ENCODE assay signal across 19 cellular contexts in genomic region chr3:179546814-179547241, GRCh38. TPM values are rescaled to one million over a fixed set of nuclear protein-coding genes. Genes with fewer than 3 reads are reported as not detected.
DNase-seq lines count a peak whose midpoint lies in the region; ATAC-seq and TF ChIP-seq lines count a peak whose summit lies in the region.
"Had no signal": no experiment of that assay in that cellular context is flagged by ENCODE, and none has a peak within 500 bp of the region (broad histone marks: within the 10 kb centered on the region; RNA-seq: fewer than 3 reads in every experiment).

No MANE protein-coding gene starts in this region.

- H2BK120ac ChIP-seq in trophoblast cell (ENCODE audit: insufficient read depth, low read length, poor library complexity), result no peak overlapping the region

- H3K79me2 ChIP-seq in Karpas-422 (ENCODE audit: low read length), result no peaks in the 10 kb centered on the region
- no peaks in the 10 kb centered on the region for H3K79me2 ChIP-seq in trophoblast cell (ENCODE audit: control insufficient read depth, insufficient read depth, low read length, poor library complexity)

- DNase-seq in Karpas-422 (peak; percentile 17), epithelial cell of esophagus (ENCODE audit: low read depth) (peak; percentile 69), trophoblast cell (peak; percentile 55 to 57), NCI-H1105 (lab: John Stamatoyannopoulos, UW) (no peak), HUDEP-2 (lab: John Stamatoyannopoulos, UW; ENCODE audit: unreplicated experiment in 76 of 76) (no peak)
- DNase-seq: AML-193; cerebellar nuclear complex; left colon; NCI-H2107; NCI-H526; SIG-M5; stimulated activated CD4-positive, alpha-beta T cell treated with anti-CD3 and anti-CD28 coated beads, Interleukin-1b, Interleukin-23, amount 100 ng/mL, for 48 hours; stimulated activated naive CD8-positive, alpha-beta T cell treated with anti-CD3 and anti-CD28 coated beads, Interleukin-15, Interleukin-2, amounts not matched to agents 100 U/mL and 50 U/mL, for 24 hours; T-cell had no signal

- no peak overlapping the region for H3K4ac ChIP-seq in trophoblast cell (ENCODE audit: low read depth, low read length)

- H3K4me2 ChIP-seq in Karpas-422 (ENCODE audit: low read depth, low read length, poor library complexity, severe bottlenecking) (no peak overlapping the region), trophoblast cell (ENCODE audit: low read length) (no peak overlapping the region)

- no peaks in the 10 kb centered on the region for H3K9me2 ChIP-seq in Karpas-422 (replicated peaks; ENCODE audit: insufficient read depth, low read length)

- no CpG with 5 or more reads among the region's 2 CpGs for WGBS in trophoblast cell (ENCODE audit: extremely low coverage, insufficient coverage, insufficient read length)

- no peaks in the 10 kb centered on the region for H3K9me3 ChIP-seq in Karpas-422 (ENCODE audit: low read length)
- H3K9me3 ChIP-seq in trophoblast cell (ENCODE audit: insufficient read depth, low read depth, low read length), result no peaks in the 10 kb centered on the region
- H3K9me3 ChIP-seq: gastroesophageal sphincter, tibial nerve had no signal

- no peaks in the 10 kb centered on the region for H3K4me1 ChIP-seq in Karpas-422 (ENCODE audit: low read length)
- H3K4me1 ChIP-seq in trophoblast cell (ENCODE audit: control insufficient read depth in 1 of 2, insufficient read depth in 2 of 2, low read length in 2 of 2), result peaks cover 8% of the 10 kb centered on the region in 2 experiments
- H3K4me1 ChIP-seq: tibial nerve had no signal

- H3K27me3 ChIP-seq in Karpas-422 (ENCODE audit: low read length) (no peaks in the 10 kb centered on the region), trophoblast cell (ENCODE audit: insufficient read depth, low read length) (no peaks in the 10 kb centered on the region)
- H3K27me3 ChIP-seq: gastroesophageal sphincter, tibial nerve had no signal

- H3K36me3 ChIP-seq in Karpas-422 (ENCODE audit: insufficient read depth, low read length), result no peaks in the 10 kb centered on the region
- H3K36me3 ChIP-seq in trophoblast cell (ENCODE audit: control insufficient read depth in 1 of 2, insufficient read depth in 2 of 2, low read length in 2 of 2), result no peaks in the 10 kb centered on the region
- H3K36me3 ChIP-seq: gastroesophageal sphincter, tibial nerve had no signal

- H3K9ac ChIP-seq in Karpas-422 (ENCODE audit: low read length) (no peak overlapping the region), trophoblast cell (ENCODE audit: low read length) (no peak overlapping the region)

- no peak overlapping the region for H4K91ac ChIP-seq in trophoblast cell (ENCODE audit: low read depth, low read length)

- H4K8ac ChIP-seq in trophoblast cell (ENCODE audit: low read depth, low read length), result no peak overlapping the region

- H3K79me1 ChIP-seq in trophoblast cell (ENCODE audit: low read length), result peaks cover 2% of the 10 kb centered on the region

- no peaks in the 10 kb centered on the region for H4K20me1 ChIP-seq in Karpas-422 (ENCODE audit: insufficient read depth, low read depth, low read length)

- no peak overlapping the region for H2BK5ac ChIP-seq in trophoblast cell (ENCODE audit: low read depth, low read length, poor library complexity)

- H3K23ac ChIP-seq in trophoblast cell (ENCODE audit: low read length), result no peak overlapping the region

- no peak overlapping the region for H2AK5ac ChIP-seq in trophoblast cell (ENCODE audit: low read length)

- H3K14ac ChIP-seq in trophoblast cell (ENCODE audit: low read length), result no peak overlapping the region

- ATAC-seq in GM19351 (IDR thresholded peaks at IDR 0.05; ENCODE audit: unreplicated experiment) (peak; percentile 67), HG02970 (IDR thresholded peaks at IDR 0.05; ENCODE audit: low FRiP score, unreplicated experiment) (no peak)
- ATAC-seq: gastroesophageal sphincter; HCT116; left colon; stimulated activated naive CD8-positive, alpha-beta T cell treated with anti-CD3 and anti-CD28 coated beads, Interleukin-15, Interleukin-2, amounts not matched to agents 100 U/mL and 50 U/mL, for 24 hours; T-cell had no signal

- TF ChIP-seq CTCF in epithelial cell of esophagus (IDR thresholded peaks at IDR 0.05; ENCODE audit: insufficient read depth, low read depth, low read length, missing control alignments), result no peak

- H2BK12ac ChIP-seq in trophoblast cell (ENCODE audit: low read length), result no peak overlapping the region

- no peak overlapping the region for H3K18ac ChIP-seq in trophoblast cell (ENCODE audit: low read length)

- no peak overlapping the region for H4K12ac ChIP-seq in trophoblast cell (ENCODE audit: low read depth, low read length)

- H2AFZ ChIP-seq in Karpas-422 (ENCODE audit: low read length), result no peak overlapping the region
- H2AFZ ChIP-seq in trophoblast cell (ENCODE audit: insufficient read depth, low read length, poor library complexity), result no peak overlapping the region

- H3K4me3 ChIP-seq in Karpas-422 (ENCODE audit: low read length) (no peak overlapping the region), epithelial cell of esophagus (ENCODE audit: low read length) (no peak overlapping the region), trophoblast cell (ENCODE audit: low read depth, low read length) (no peak overlapping the region)
- H3K4me3 ChIP-seq: gastroesophageal sphincter, tibial nerve had no signal

- no peak overlapping the region for H3K27ac ChIP-seq in Karpas-422 (ENCODE audit: low read length)
- H3K27ac ChIP-seq in trophoblast cell (ENCODE audit: low read depth, low read length), result peak overlapping the region; percentile 15
- H3K27ac ChIP-seq: gastroesophageal sphincter, tibial nerve had no signal

RNA-seq across cellular contexts. Expression of gene ACTL6A, which starts 15.9 kb away (rescaled TPM):
- 50.9 and 68.6 TPM in 2 replicates for total RNA-seq in Karpas-422 (2014; rRNA removed; shearing (Covaris generic); ENCODE audit: low replicate concordance)
- 40.2 and 41.9 TPM in 2 replicates for polyA plus RNA-seq in trophoblast cell (2013)

RNA-seq across cellular contexts. Expression of gene MRPL47, which starts 57.6 kb away (rescaled TPM):
- total RNA-seq in Karpas-422 (2014; rRNA removed; shearing (Covaris generic); ENCODE audit: low replicate concordance), result 37.3 and 56.1 TPM in 2 replicates
- 66.3 and 70.0 TPM in 2 replicates for polyA plus RNA-seq in trophoblast cell (2013)

RNA-seq across cellular contexts. Expression of gene NDUFB5, which starts 57.8 kb away (rescaled TPM):
- total RNA-seq in Karpas-422 (2014; rRNA removed; shearing (Covaris generic); ENCODE audit: low replicate concordance), result 132 and 137 TPM in 2 replicates
- 78.3 and 80.5 TPM in 2 replicates for polyA plus RNA-seq in trophoblast cell (2013)

Comparison
In these comparisons a context has a peak if more than half of its experiments do, and no peak if none do; other contexts are left out.
1. DNase-seq: peak in Karpas-422 (single experiment), epithelial cell of esophagus (single experiment) and trophoblast cell (2 of 2); none in NCI-H1105 (single experiment) and HUDEP-2 (0 of 76).